29 cellular contexts compared by ENCODE assay signal in the genomic region with DNA sequence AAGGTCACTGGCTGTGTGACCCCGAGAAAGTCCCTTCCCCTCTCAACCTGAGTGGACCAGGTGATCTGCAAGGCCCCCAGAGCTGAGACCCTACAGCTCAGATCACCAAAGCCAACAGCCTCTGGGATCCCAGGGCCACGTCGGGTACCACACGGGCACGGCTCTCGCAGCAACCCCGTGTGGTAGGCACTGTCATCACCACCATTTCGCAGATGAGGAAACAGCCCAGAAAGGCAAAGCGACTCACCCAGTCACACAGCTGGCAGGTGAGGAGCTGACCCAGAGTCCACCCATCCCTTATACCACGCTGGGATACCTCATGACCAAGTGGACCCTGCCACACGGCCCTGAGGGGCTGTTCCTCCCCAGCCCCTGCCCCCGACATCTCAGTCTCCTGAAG. TPM values are rescaled to one million over a fixed set of nuclear protein-coding genes. Genes with fewer than 3 reads are reported as not detected.
DNase-seq lines count a peak whose midpoint lies in the region; ATAC-seq, FAIRE-seq and TF ChIP-seq lines count a peak whose summit lies in the region.
"Had no signal": no experiment of that assay in that cellular context is flagged by ENCODE, and none has a peak within 500 bp of the region (broad histone marks: within the 10 kb centered on the region; RNA-seq: fewer than 3 reads in every experiment).

No MANE protein-coding gene starts in this region.

- ATAC-seq in gastrocnemius medialis (peak in 1 of 2 donors; percentile 39), HG03354 (IDR thresholded peaks at IDR 0.05; ENCODE audit: poor library complexity, severe bottlenecking, unreplicated experiment) (no peak)
- ATAC-seq: effector memory CD8-positive, alpha-beta T cell; natural killer cell had no signal

- H2BK5ac ChIP-seq in H9 (ENCODE audit: insufficient read length, low read length) = no peak overlapping the region

- no peaks in the 10 kb centered on the region for H3K9me3 Mint-ChIP-seq in H9
- H3K9me3 Mint-ChIP-seq: activated B cell treated with CpG ODN at 0.5 μM for 24 hours; activated naive CD4-positive, alpha-beta T cell treated with anti-CD3 and anti-CD28 coated beads, Interleukin-2, amount 50 U/mL, for 24 hours; CD14-positive monocyte; effector memory CD8-positive, alpha-beta T cell; natural killer cell had no signal

- H3K56ac ChIP-seq in H9 (ENCODE audit: insufficient read length, low read depth, low read length) = no peak overlapping the region

- peaks cover 4 to 7% of the 10 kb centered on the region in 2 experiments for H3K4me1 Mint-ChIP-seq in H9
- H3K4me1 Mint-ChIP-seq: activated naive CD4-positive, alpha-beta T cell treated with anti-CD3 and anti-CD28 coated beads, Interleukin-2, amount 50 U/mL, for 24 hours had no signal

- no peaks in the 10 kb centered on the region for H3K79me1 ChIP-seq in H9 (ENCODE audit: insufficient read depth, low read depth, low read length, poor library complexity, severe bottlenecking)

- no peak overlapping the region for H3T11ph ChIP-seq in H9 (ENCODE audit: low read length)

- H3K4me2 ChIP-seq in H9 (ENCODE audit: insufficient read depth, insufficient read length, low read length) (no peak overlapping the region), keratinocyte (ENCODE audit: control insufficient read depth, extremely low read depth, insufficient read depth, low read depth, low read length) (no peak overlapping the region)

- no peak overlapping the region for H4K91ac ChIP-seq in H9 (ENCODE audit: insufficient read length, low read depth, low read length)

- H2BK120ac ChIP-seq in H9 (ENCODE audit: low read depth, low read length, poor library complexity, severe bottlenecking) = no peak overlapping the region

- no peak for TF ChIP-seq CTCF in H9 (conservative IDR thresholded peaks at IDR 0.05)
- TF ChIP-seq CTCF in ascending aorta (IDR thresholded peaks at IDR 0.05) = no peak
- TF ChIP-seq CTCF in keratinocyte (optimal IDR thresholded peaks at IDR 0.05 in 1 of 3, IDR thresholded peaks at IDR 0.05 in 1 of 3, conservative IDR thresholded peaks at IDR 0.05 in 1 of 3; ENCODE audit: extremely low read depth in 1 of 3, insufficient read depth in 2 of 3, low read length in 3 of 3) = peak in 1 of 3 experiments; percentile 18
- no peak for TF ChIP-seq CTCF in gastrocnemius medialis (IDR thresholded peaks at IDR 0.05 in 4 of 5, conservative IDR thresholded peaks at IDR 0.05 in 1 of 5)

- no peak overlapping the region for H2BK15ac ChIP-seq in H9 (ENCODE audit: low read depth, low read length)

- WGBS in H9 (ENCODE audit: extremely low coverage, insufficient read length, low lambda C conversion rate) = no CpG with 5 or more reads among the region's 12 CpGs

- H3K4me3 Mint-ChIP-seq in H9 = no peak overlapping the region
- H3K4me3 Mint-ChIP-seq: activated B cell treated with CpG ODN at 0.5 μM for 24 hours; activated naive CD4-positive, alpha-beta T cell treated with anti-CD3 and anti-CD28 coated beads, Interleukin-2, amount 50 U/mL, for 24 hours; CD14-positive monocyte; effector memory CD8-positive, alpha-beta T cell; natural killer cell had no signal

- H3K27ac ChIP-seq in H9 (ENCODE audit: insufficient read length, low read depth, low read length) = no peak overlapping the region
- H3K27ac ChIP-seq in ascending aorta = peak overlapping the region; percentile 87 to 93
- H3K27ac ChIP-seq in keratinocyte (ENCODE audit: control insufficient read depth, insufficient read depth, low read length) = peak overlapping the region; percentile 24
- peak overlapping the region; percentile 90 to 96 (median 94) for H3K27ac ChIP-seq in gastrocnemius medialis
- H3K27ac ChIP-seq: left ventricle myocardium inferior, ovary, spleen had no signal

- DNase-seq in H9 (peak; percentile 28), ascending aorta (ENCODE audit: low spot score in 2 of 2) (no peak), keratinocyte (ENCODE audit: low read depth, low spot score) (no peak), gastrocnemius medialis (peak in 1 of 2 donors; percentile 68), NCI-H2081 treated with DMSO at 0.1 percent for 48 hours (lab: John Stamatoyannopoulos, UW) (no peak), OCI-M2 (lab: John Stamatoyannopoulos, UW; ENCODE audit: unreplicated experiment) (no peak)
- DNase-seq: activated B cell treated with CpG ODN at 0.5 μM for 24 hours; activated CD4-positive, alpha-beta T cell treated with anti-CD3 and anti-CD28 coated beads, Interleukin-2, amount 50 U/mL, for 4 hours; amygdala; effector memory CD8-positive, alpha-beta T cell; left ventricle myocardium inferior; midbrain; natural killer cell; NCI-H1092; NCI-H1694 treated with DMSO at 0.1 percent for 48 hours; NCI-H2171 treated with DMSO at 0.1 percent for 48 hours; NCI-H524 treated with DMSO at 0.1 percent for 48 hours; ovary; SIG-M5; spleen; substantia nigra; T1000 had no signal

- in situ Hi-C loops in gastrocnemius medialis (cut with MboI; ENCODE audit: low sequenced_read_pairs in 4 of 4) = no loop called here

- no peak overlapping the region for H4K8ac ChIP-seq in H9 (replicated peaks; ENCODE audit: insufficient read length, low read depth, low read length)

- H3K36me3 ChIP-seq in ascending aorta (peaks cover 22 to 31% of the 10 kb centered on the region in 2 donors), keratinocyte (ENCODE audit: control insufficient read depth in 2 of 2, extremely low read depth in 1 of 2, insufficient read depth in 2 of 2, low read length in 2 of 2) (peaks cover 7 to 12% of the 10 kb centered on the region in 2 experiments), gastrocnemius medialis (peaks cover 0 to 20% of the 10 kb centered on the region in 2 donors)
- H3K36me3 ChIP-seq: ovary had no signal

- H3K23ac ChIP-seq in H9 (ENCODE audit: insufficient read length, low read depth, low read length) = no peak overlapping the region

- no peaks in the 10 kb centered on the region for H4K20me1 ChIP-seq in H9 (ENCODE audit: control insufficient read depth, insufficient read depth, insufficient read length)
- no peaks in the 10 kb centered on the region for H4K20me1 ChIP-seq in keratinocyte (ENCODE audit: control insufficient read depth, extremely low read depth, insufficient read depth, low read length)

- no peak overlapping the region for H3K14ac ChIP-seq in H9 (ENCODE audit: insufficient read depth, low read length)

- H2AFZ ChIP-seq in H9 (ENCODE audit: low read length) = no peak overlapping the region
- no peak overlapping the region for H2AFZ ChIP-seq in keratinocyte (ENCODE audit: control insufficient read depth, low read length)

- H3K4me1 ChIP-seq in H9 (ENCODE audit: insufficient read depth, low read length) (no peaks in the 10 kb centered on the region), ascending aorta (peaks cover 13 to 26% of the 10 kb centered on the region in 2 donors), keratinocyte (ENCODE audit: control insufficient read depth, extremely low read depth, insufficient read depth, low read length) (peaks cover 16% of the 10 kb centered on the region), gastrocnemius medialis (peaks cover 22 to 42% of the 10 kb centered on the region in 2 donors)

- H3K79me2 ChIP-seq in H9 (ENCODE audit: insufficient read depth, low read length) (no peaks in the 10 kb centered on the region), keratinocyte (ENCODE audit: control insufficient read depth, insufficient read depth, low read length) (peaks cover 49% of the 10 kb centered on the region)

- FAIRE-seq in keratinocyte (lab: Jason Lieb, UNC) = no peak
- FAIRE-seq: GM12891 had no signal

- peaks cover 3 to 31% (median 28%) of the 10 kb centered on the region in 3 experiments; a peak in 6 of 7 replicates for H3K36me3 Mint-ChIP-seq in H9 (ENCODE audit: insufficient read depth in 1 of 3, low read depth in 3 of 3)
- H3K36me3 Mint-ChIP-seq: activated naive CD4-positive, alpha-beta T cell treated with anti-CD3 and anti-CD28 coated beads, Interleukin-2, amount 50 U/mL, for 24 hours; natural killer cell had no signal

- intact Hi-C loops in ascending aorta (cut with DNase I) = no loop called here
- intact Hi-C loops in gastrocnemius medialis (cut with DNase I; ENCODE audit: low total_unique reads) = no loop called here

- H3K27ac Mint-ChIP-seq in H9 = no peak overlapping the region
- H3K27ac Mint-ChIP-seq: activated B cell treated with CpG ODN at 0.5 μM for 24 hours; activated naive CD4-positive, alpha-beta T cell treated with anti-CD3 and anti-CD28 coated beads, Interleukin-2, amount 50 U/mL, for 24 hours; CD14-positive monocyte; effector memory CD8-positive, alpha-beta T cell; natural killer cell had no signal

- no peak overlapping the region for H3K18ac ChIP-seq in H9 (ENCODE audit: insufficient read length, low read depth, low read length)

- H3K9me3 ChIP-seq in H9 (ENCODE audit: control insufficient read depth, low read depth, low read length) = no peaks in the 10 kb centered on the region
- H3K9me3 ChIP-seq in ascending aorta = no peaks in the 10 kb centered on the region
- H3K9me3 ChIP-seq in keratinocyte (ENCODE audit: control insufficient read depth, low read depth, low read length) = no peaks in the 10 kb centered on the region
- no peaks in the 10 kb centered on the region for H3K9me3 ChIP-seq in gastrocnemius medialis
- H3K9me3 ChIP-seq: left ventricle myocardium inferior, ovary, spleen had no signal

- no peak overlapping the region for H4K5ac ChIP-seq in H9 (ENCODE audit: insufficient read length, low read depth, low read length)

- no peak overlapping the region for H2AK5ac ChIP-seq in H9 (ENCODE audit: insufficient read length, low read length)

- no peaks in the 10 kb centered on the region for H3K27me3 ChIP-seq in H9 (ENCODE audit: insufficient read depth, low read length)
- H3K27me3 ChIP-seq in ascending aorta = no peaks in the 10 kb centered on the region
- no peaks in the 10 kb centered on the region for H3K27me3 ChIP-seq in keratinocyte (ENCODE audit: control insufficient read depth, extremely low read depth, insufficient read depth, low read length)
- no peaks in the 10 kb centered on the region for H3K27me3 ChIP-seq in gastrocnemius medialis
- H3K27me3 ChIP-seq: ovary, spleen had no signal

- no peaks in the 10 kb centered on the region for H3K27me3 Mint-ChIP-seq in H9 (ENCODE audit: low read depth)
- H3K27me3 Mint-ChIP-seq: activated B cell treated with CpG ODN at 0.5 μM for 24 hours; activated naive CD4-positive, alpha-beta T cell treated with anti-CD3 and anti-CD28 coated beads, Interleukin-2, amount 50 U/mL, for 24 hours; effector memory CD8-positive, alpha-beta T cell had no signal

- no peak overlapping the region for H3K4ac ChIP-seq in H9 (ENCODE audit: low read depth, low read length)

- H3K9me1 ChIP-seq in keratinocyte (ENCODE audit: control insufficient read depth, extremely low read depth, insufficient read depth, low read length) = no peaks in the 10 kb centered on the region

- dilution Hi-C loops in keratinocyte (cut with MboI; ENCODE audit: extremely low pct_ligation_motif_present, low sequenced_read_pairs) = no loop called here

- H3K23me2 ChIP-seq in H9 (ENCODE audit: insufficient read length, low read depth, low read length, poor library complexity, severe bottlenecking) = no peaks in the 10 kb centered on the region

- no peak overlapping the region for H2BK12ac ChIP-seq in H9 (ENCODE audit: insufficient read length, low read depth, low read length)

- no peak for TF ChIP-seq POLR2A in gastrocnemius medialis (IDR thresholded peaks at IDR 0.05)

- H3K9ac ChIP-seq in H9 (ENCODE audit: extremely low read depth, insufficient read length, low read length) (no peak overlapping the region), keratinocyte (ENCODE audit: control insufficient read depth, extremely low read depth, insufficient read depth, low read length) (no peak overlapping the region)

- H3K4me3 ChIP-seq in ascending aorta (no peak overlapping the region), keratinocyte (ENCODE audit: control insufficient read depth in 2 of 3, extremely low read depth in 1 of 3, insufficient read depth in 2 of 3, low read depth in 1 of 3, low read length in 3 of 3) (no peak overlapping the region), gastrocnemius medialis (no peak overlapping the region)
- H3K4me3 ChIP-seq: coronary artery, left ventricle myocardium inferior, ovary, spleen had no signal

- no peak overlapping the region for H2BK20ac ChIP-seq in H9 (ENCODE audit: low read depth, low read length, poor library complexity, severe bottlenecking)

RNA-seq across cellular contexts. Expression of a gene that starts 2.8 kb away (rescaled TPM):
- total RNA-seq in H9 (2021) (0.48 and 0.68 TPM in 2 replicates), ascending aorta (not detected), gastrocnemius medialis (not detected)
- not detected in 3 replicates for polyA plus RNA-seq in keratinocyte
- polyA plus RNA-seq in keratinocyte (2011; ENCODE audit: low read depth) = 0.46 TPM
- 0.14 TPM in 1 of 2 replicates, not detected in the other for polyA plus RNA-seq in keratinocyte (2011; cell fraction: cytosol; rRNA removed)
- polyA plus RNA-seq in keratinocyte (2011; cell fraction: nucleus; rRNA removed) = 0.22 and 0.28 TPM in 2 replicates
- polyA plus RNA-seq in keratinocyte (2012; ENCODE audit: low replicate concordance) = not detected in 2 replicates
- 0.33 to 2.7 TPM in 2 of 3 replicates, not detected in the other for polyA minus RNA-seq in keratinocyte
- polyA minus RNA-seq in keratinocyte (2011; cell fraction: cytosol; rRNA and poly(A)+ RNA removed) = not detected
- polyA minus RNA-seq in keratinocyte (2011; cell fraction: nucleus; rRNA and poly(A)+ RNA removed) = 0.63 TPM in 1 of 2 replicates, not detected in the other
- total RNA-seq: LHCN-M2 had no signal
- polyA plus RNA-seq: ovary, spleen, urinary bladder had no signal

RNA-seq across cellular contexts. Expression of a gene that starts 11.6 kb away (rescaled TPM):
- total RNA-seq in H9 (2021) (97.4 and 99.7 TPM in 2 replicates), ascending aorta (455 TPM), gastrocnemius medialis (100 to 1,000 TPM in 2 of 4 donors, 10 to 100 TPM in 2; 44.3 to 163 (median 105) TPM)
- polyA plus RNA-seq in keratinocyte = 92.3 to 130 TPM (median 102 TPM) in 3 replicates
- polyA plus RNA-seq in keratinocyte (2011; ENCODE audit: low read depth) = 25.3 TPM
- 97.1 and 168 TPM in 2 replicates for polyA plus RNA-seq in keratinocyte (2011; cell fraction: cytosol; rRNA removed)
- polyA plus RNA-seq in keratinocyte (2011; cell fraction: nucleus; rRNA removed) = 81.0 and 113 TPM in 2 replicates
- 103 and 190 TPM in 2 replicates for polyA plus RNA-seq in keratinocyte (2012; ENCODE audit: low replicate concordance)
- polyA minus RNA-seq in keratinocyte = 105 to 302 TPM (median 113 TPM) in 3 replicates
- 191 TPM for polyA minus RNA-seq in keratinocyte (2011; cell fraction: cytosol; rRNA and poly(A)+ RNA removed)
- 57.7 and 69.0 TPM in 2 replicates for polyA minus RNA-seq in keratinocyte (2011; cell fraction: nucleus; rRNA and poly(A)+ RNA removed)

RNA-seq across cellular contexts. Expression of a gene that starts 22.9 kb away (rescaled TPM):
- total RNA-seq in H9 (2021) (90.8 and 91.6 TPM in 2 replicates), ascending aorta (22.9 TPM), gastrocnemius medialis (10 to 100 TPM; 19.7 to 28.7 (median 23.0) TPM)
- 38.5 to 41.9 TPM (median 38.7 TPM) in 3 replicates for polyA plus RNA-seq in keratinocyte
- polyA plus RNA-seq in keratinocyte (2011; ENCODE audit: low read depth) = 25.1 TPM
- polyA plus RNA-seq in keratinocyte (2011; cell fraction: cytosol; rRNA removed) = 35.2 and 37.0 TPM in 2 replicates
- 53.9 and 59.9 TPM in 2 replicates for polyA plus RNA-seq in keratinocyte (2011; cell fraction: nucleus; rRNA removed)
- polyA plus RNA-seq in keratinocyte (2012; ENCODE audit: low replicate concordance) = 38.2 and 44.5 TPM in 2 replicates
- 33.9 to 36.7 TPM (median 34.8 TPM) in 3 replicates for polyA minus RNA-seq in keratinocyte
- polyA minus RNA-seq in keratinocyte (2011; cell fraction: cytosol; rRNA and poly(A)+ RNA removed) = 19.0 TPM
- 22.8 and 31.6 TPM in 2 replicates for polyA minus RNA-seq in keratinocyte (2011; cell fraction: nucleus; rRNA and poly(A)+ RNA removed)
